Comparison of ENCODE assay signal across 8 cellular contexts in the genomic region with DNA sequence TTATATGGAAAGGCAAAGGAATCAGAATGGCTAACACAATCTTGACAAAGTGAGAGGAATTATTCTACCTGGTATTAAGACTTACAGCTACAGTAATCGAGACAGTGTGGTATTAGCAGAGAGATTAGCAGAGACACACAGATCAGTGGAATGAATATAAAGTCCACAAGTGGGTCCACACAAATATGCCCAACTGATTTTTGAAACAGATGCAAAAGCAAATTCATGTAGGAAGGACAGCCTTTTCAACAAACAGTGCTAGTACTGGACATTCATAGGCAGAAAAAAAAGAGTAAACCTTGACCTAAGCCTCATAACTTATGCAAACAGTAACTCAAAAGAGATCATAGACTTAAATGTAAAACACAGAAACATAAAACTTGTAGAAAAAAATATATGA.
"Had no signal": no experiment of that assay in that cellular context is flagged by ENCODE, and none has a peak within 500 bp of the region (broad histone marks: within the 10 kb centered on the region; RNA-seq: fewer than 3 reads in every experiment).

No MANE protein-coding gene starts in this region.

- DNase-seq: GDM1, GF-D8 had no signal

- FAIRE-seq: G401.6, GM12878, GM12891, GM12892, GM18507, GM19239 had no signal

- H3K4me3 ChIP-seq: GM12878 had no signal

- ATAC-seq: GM12878 had no signal
